Comparison of ENCODE assay signal across 24 cellular contexts in the genomic region with DNA sequence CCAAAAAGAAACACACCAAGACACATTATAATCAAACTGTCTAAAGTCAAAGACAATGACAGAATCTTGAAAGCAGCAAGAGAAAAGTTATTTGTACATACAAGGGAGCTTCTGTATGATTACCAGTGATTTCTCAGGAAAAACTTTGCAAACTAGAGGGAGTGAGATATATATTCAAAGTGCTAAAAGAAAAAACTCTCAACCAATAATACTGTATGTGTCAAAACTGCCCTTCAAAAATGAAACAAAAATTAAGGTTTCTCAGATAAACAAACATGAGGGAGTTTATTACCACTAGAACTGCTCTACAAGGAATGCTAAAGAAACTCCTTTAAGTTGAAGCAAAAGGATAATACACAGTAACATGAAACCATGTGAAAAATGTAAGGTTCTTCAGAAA.
DNase-seq lines count a peak whose midpoint lies in the region; ATAC-seq, FAIRE-seq and TF ChIP-seq lines count a peak whose summit lies in the region.
"Had no signal": no experiment of that assay in that cellular context is flagged by ENCODE, and none has a peak within 500 bp of the region (broad histone marks: within the 10 kb centered on the region; RNA-seq: fewer than 3 reads in every experiment).

No MANE protein-coding gene starts in this region.

- no peaks in the 10 kb centered on the region for H3F3A ChIP-seq in MM.1S (ENCODE audit: insufficient read depth, low read length)

- TF ChIP-seq POLR2A in thyroid gland (IDR thresholded peaks at IDR 0.05), result no peak

- peak; percentile 88 for FAIRE-seq in TTC549 (lab: Jason Lieb, UNC)
- FAIRE-seq: A204.1, GM12878, GM12892, GM18507 had no signal

- no peak overlapping the region for H3K4me2 ChIP-seq in MM.1S (ENCODE audit: low read depth, low read length)

- intact Hi-C loops in thyroid gland (cut with DNase I), result no loop called here

- H3K9ac ChIP-seq in MM.1S (ENCODE audit: low read length), result no peak overlapping the region
- H3K9ac ChIP-seq: BLaER1 treated with 17β-estradiol and CSF1 and Interleukin-3, amounts not matched to agents 10 nM and 100 nM had no signal

- H3K4me3 ChIP-seq in HEK293 (ENCODE audit: low read depth, low read length) (no peak overlapping the region), MM.1S (ENCODE audit: low read length) (no peak overlapping the region), thyroid gland (replicated peaks in 1 of 3) (no peak overlapping the region)
- H3K4me3 ChIP-seq: BLaER1 treated with 17β-estradiol and CSF1 and Interleukin-3, amounts not matched to agents 10 nM and 100 nM; GM12878 had no signal

- H3K4me1 ChIP-seq in HEK293 (ENCODE audit: control insufficient read depth, insufficient read depth, low read length) (no peaks in the 10 kb centered on the region), MM.1S (ENCODE audit: low read length) (no peaks in the 10 kb centered on the region), thyroid gland (no peaks in the 10 kb centered on the region)
- H3K4me1 ChIP-seq: Caco-2 had no signal

- H3K9me3 ChIP-seq in HEK293 (ENCODE audit: control insufficient read depth, insufficient read depth, low read depth, low read length) (no peaks in the 10 kb centered on the region), MM.1S (replicated peaks; ENCODE audit: insufficient read depth, low read length) (no peaks in the 10 kb centered on the region; the same call in 1 of the 2 replicates), thyroid gland (no peaks in the 10 kb centered on the region)
- H3K9me3 ChIP-seq: Caco-2 had no signal

- H2AFZ ChIP-seq in MM.1S (ENCODE audit: low read length), result no peak overlapping the region

- CTCF ChIA-PET in HEK293 (lab: Yijun Ruan, JAX), result interaction anchor here (0.9 to 1.1 kb wide), 2 partner anchors 17 to 29 kb away, joined by 5 read pairs; no protein-coding TSS in a partner anchor

- H3K36me3 ChIP-seq in HEK293 (ENCODE audit: control insufficient read depth in 2 of 2, insufficient read depth in 1 of 2, low read length in 2 of 2) (no peaks in the 10 kb centered on the region), MM.1S (replicated peaks; ENCODE audit: insufficient read depth, low read length) (no peaks in the 10 kb centered on the region), thyroid gland (no peaks in the 10 kb centered on the region)
- H3K36me3 ChIP-seq: BLaER1 treated with 17β-estradiol and CSF1 and Interleukin-3, amounts not matched to agents 10 nM and 100 nM had no signal

- POLR2A ChIA-PET in HEK293 (lab: Yijun Ruan, JAX), result no interaction called here

- DNase-seq in MM.1S, result no peak
- no peak for DNase-seq in thyroid gland
- DNase-seq: 8988T; AML-193; Caco-2; Calu3; CD4-positive, alpha-beta T cell; CD8-positive, alpha-beta T cell; DMS 273 treated with DMSO at 0.1 percent for 48 hours; DMS153; DMS53; DMS79; DND-41; EL; GDM1 had no signal

- no peaks in the 10 kb centered on the region for H3K9me2 ChIP-seq in MM.1S (replicated peaks; ENCODE audit: insufficient read depth, low read length)

- H3K27ac ChIP-seq in HEK293 (ENCODE audit: extremely low read depth, low read depth, low read length), result no peak overlapping the region
- H3K27ac ChIP-seq in MM.1S (ENCODE audit: low read length), result no peak overlapping the region
- H3K27ac ChIP-seq in thyroid gland, result no peak overlapping the region
- H3K27ac ChIP-seq: BLaER1 treated with 17β-estradiol and CSF1 and Interleukin-3, amounts not matched to agents 10 nM and 100 nM; C4-2B had no signal

- ATAC-seq in HG03135 (IDR thresholded peaks at IDR 0.05; ENCODE audit: unreplicated experiment), result no peak
- ATAC-seq: CD8-positive, alpha-beta T cell; GM12878 had no signal

- no peaks in the 10 kb centered on the region for H3K27me3 ChIP-seq in MM.1S (replicated peaks; ENCODE audit: insufficient read depth, low read length)
- no peaks in the 10 kb centered on the region for H3K27me3 ChIP-seq in thyroid gland
- H3K27me3 ChIP-seq: BLaER1 treated with 17β-estradiol and CSF1 and Interleukin-3, amounts not matched to agents 10 nM and 100 nM had no signal

- H4K20me1 ChIP-seq in MM.1S (ENCODE audit: insufficient read depth, low read length), result no peaks in the 10 kb centered on the region
- H4K20me1 ChIP-seq: BLaER1 treated with 17β-estradiol and CSF1 and Interleukin-3, amounts not matched to agents 10 nM and 100 nM had no signal

- TF ChIP-seq CTCF in HEK293 (tag by site-specific recombination; IDR thresholded peaks at IDR 0.05) (no peak), MM.1S (IDR thresholded peaks at IDR 0.05; ENCODE audit: low read length) (no peak), thyroid gland (IDR thresholded peaks at IDR 0.05) (no peak)

- no peaks in the 10 kb centered on the region for H3K79me2 ChIP-seq in MM.1S (ENCODE audit: low read length)

TF ChIP-seq in HEK293, 187 proteins besides CTCF, POLR2A, EP300 and RAD21:
- TF ChIP-seq REPIN1 (tag by site-specific recombination; IDR thresholded peaks at IDR 0.05; ENCODE audit: low read depth), result no peak
- peak; percentile 91 for TF ChIP-seq SETDB1 (IDR thresholded peaks at IDR 0.05; ENCODE audit: insufficient read length, low read length)
